31 cellular contexts compared by ENCODE assay signal in genomic region chrX:8869812-8870211, GRCh38.
"Had no signal": no experiment of that assay in that cellular context is flagged by ENCODE, and none has a peak within 500 bp of the region (broad histone marks: within the 10 kb centered on the region; RNA-seq: fewer than 3 reads in every experiment).

No MANE protein-coding gene starts in this region.

- H3K36me3 ChIP-seq: brain microvascular endothelial cell, WERI-Rb-1 had no signal

- H3K9ac ChIP-seq: KMS-11 had no signal

- H3K27ac ChIP-seq: brain microvascular endothelial cell, KMS-11, RWPE1, WERI-Rb-1 had no signal

- H3K27me3 ChIP-seq: brain microvascular endothelial cell had no signal

- DNase-seq: activated CD4-positive, alpha-beta memory T cell treated with anti-CD3 and anti-CD28 coated beads, Interleukin-2, amount 10 ng/mL, durations not matched to agents 7 days and 5 days; activated CD4-positive, alpha-beta T cell treated with anti-CD3 and anti-CD28 coated beads for 1 hour; activated CD4-positive, alpha-beta T cell treated with anti-CD3 and anti-CD28 coated beads for 48 hours; activated CD4-positive, CD25-positive, alpha-beta regulatory T cell; activated CD8-positive, alpha-beta memory T cell treated with anti-CD3 and anti-CD28 coated beads for 24 hours; activated CD8-positive, alpha-beta memory T cell treated with anti-CD3 and anti-CD28 coated beads, Interleukin-2, amount 10 ng/mL, durations not matched to agents 7 days and 5 days; activated CD8-positive, alpha-beta memory T cell treated with anti-CD3 and anti-CD28 coated beads, Interleukin-2, amount 50 U/mL, for 48 hours; activated effector memory CD4-positive, alpha-beta T cell treated with Interleukin-2 at 50 U/mL for 16 hours; activated naive CD4-positive, alpha-beta T cell treated with anti-CD3 and anti-CD28 coated beads, Interleukin-2, amount 10 ng/mL, durations not matched to agents 7 days and 5 days; activated naive CD8-positive, alpha-beta T cell treated with anti-CD3 and anti-CD28 coated beads, Interleukin-2, amount 50 U/mL, for 24 hours; activated T-cell treated with anti-CD3 and anti-CD28 coated beads, Interleukin-2, amount 50 U/mL, for 48 hours; anterior cingulate cortex; brain microvascular endothelial cell; central memory CD4-positive, alpha-beta T cell; NCI-H1092 treated with DMSO at 0.1 percent for 48 hours; NCI-H1417; NCI-H146; NCI-H187; NCI-H2081; NCI-H226; NCI-H446 treated with DMSO at 0.1 percent for 48 hours; NCI-H524; NCI-H69; NCI-H82; Right ventricle myocardium superior; SW 1271; T-helper 1 cell; T1000; WERI-Rb-1 had no signal

- H3K4me2 ChIP-seq: KMS-11 had no signal
